8 cellular contexts compared by ENCODE assay signal in genomic region chr11:67268684-67269268, GRCh38. TPM values are rescaled to one million over a fixed set of nuclear protein-coding genes. Genes with fewer than 3 reads are reported as not detected.
DNase-seq lines count a peak whose midpoint lies in the region; ATAC-seq and TF ChIP-seq lines count a peak whose summit lies in the region.

No MANE protein-coding gene starts in this region.

- no peak for TF ChIP-seq CTCF in uterus (IDR thresholded peaks at IDR 0.05)

- no peaks in the 10 kb centered on the region for H3K27me3 ChIP-seq in naive thymus-derived CD4-positive, alpha-beta T cell (ENCODE audit: control insufficient read depth in 2 of 2, insufficient read depth in 2 of 2, low read length in 2 of 2)
- no peaks in the 10 kb centered on the region for H3K27me3 ChIP-seq in uterus

- no peaks in the 10 kb centered on the region for H3K9me3 Mint-ChIP-seq in naive thymus-derived CD4-positive, alpha-beta T cell

- H3K27me3 Mint-ChIP-seq in naive thymus-derived CD4-positive, alpha-beta T cell, result no peaks in the 10 kb centered on the region

- POLR2A ChIA-PET in naive thymus-derived CD4-positive, alpha-beta T cell (lab: Charles Lee), result interaction anchor here (0.6 to 15.1 kb wide), 18 partner anchors 17 to 170 kb away, joined by 3 to 729 read pairs (median 4); partner anchors contain the start of genes ANKRD13D, RAD9A and SSH3

- H3K4me1 ChIP-seq in naive thymus-derived CD4-positive, alpha-beta T cell (ENCODE audit: control insufficient read depth in 2 of 2, insufficient read depth in 2 of 2, low read length in 2 of 2), result peaks cover 64 to 65% of the 10 kb centered on the region in 2 donors
- H3K4me1 ChIP-seq in uterus, result peaks cover 21 to 31% of the 10 kb centered on the region in 2 donors

- H3K36me3 Mint-ChIP-seq in naive thymus-derived CD4-positive, alpha-beta T cell, result peaks cover 0 to 51% (median 18%) of the 10 kb centered on the region in 5 donors

- DNase-seq in cardiac septum (ENCODE audit: low spot score) (peak; percentile 72), Right ventricle myocardium superior (no peak), caudate nucleus (lab: John Stamatoyannopoulos, UW) (no peak), uterus (peak in 1 of 2 donors; percentile 10), activated gamma-delta T cell (lab: John Stamatoyannopoulos, UW) (no peak), NCI-H2029 treated with DMSO at 0.1 percent for 48 hours (lab: John Stamatoyannopoulos, UW) (no peak)
- no peak for DNase-seq in naive thymus-derived CD4-positive, alpha-beta T cell

- intact Hi-C loops in cardiac septum (cut with DNase I), result loop anchor here (5.0 kb wide), 1 partner anchor 34 kb away; the partner anchor contains the start of gene SSH3
- intact Hi-C loops in Right ventricle myocardium superior (cut with DNase I), result loop anchor here (5.0 kb wide), 1 partner anchor 34 kb away; the partner anchor contains the start of gene SSH3
- intact Hi-C loops in naive thymus-derived CD4-positive, alpha-beta T cell (cut with micrococcal nuclease), result loop anchor here (1.0 to 5.0 kb wide), 3 partner anchors 9 to 239 kb away; partner anchors contain the start of genes CDK2AP2 (in 1 of the 2) and PITPNM1 (in 1 of the 2)
- intact Hi-C loops in uterus (cut with DNase I; ENCODE audit: low total_unique reads), result loop anchor here (5.0 to 10.0 kb wide), 2 partner anchors 49 to 116 kb away; no protein-coding TSS in a partner anchor

- H3K27ac ChIP-seq in caudate nucleus (ENCODE audit: low read depth, low read length) (peak overlapping the region; percentile 80), uterus (peak overlapping the region; percentile 87 to 88)
- H3K27ac ChIP-seq in naive thymus-derived CD4-positive, alpha-beta T cell (ENCODE audit: low read depth, low read length), result peak overlapping the region; percentile 93

- TF ChIP-seq POLR2A in uterus (IDR thresholded peaks at IDR 0.05), result no peak

- ATAC-seq in Right ventricle myocardium superior (ENCODE audit: poor library complexity) (no peak), GM19455 (IDR thresholded peaks at IDR 0.05; ENCODE audit: unreplicated experiment) (no peak)
- ATAC-seq in naive thymus-derived CD4-positive, alpha-beta T cell, result no peak

- peak overlapping the region; percentile 94 for H3K4me3 ChIP-seq in naive thymus-derived CD4-positive, alpha-beta T cell (ENCODE audit: low read length)
- no peak overlapping the region for H3K4me3 ChIP-seq in uterus

- H3K4me3 Mint-ChIP-seq in naive thymus-derived CD4-positive, alpha-beta T cell, result peak overlapping the region; percentile 93 to 99 (median 98)

- H3K9me3 ChIP-seq in naive thymus-derived CD4-positive, alpha-beta T cell (ENCODE audit: control insufficient read depth in 2 of 3, low read length in 3 of 3), result no peaks in the 10 kb centered on the region
- no peaks in the 10 kb centered on the region for H3K9me3 ChIP-seq in uterus

- H3K4me1 Mint-ChIP-seq in naive thymus-derived CD4-positive, alpha-beta T cell, result peaks cover 28 to 82% (median 69%) of the 10 kb centered on the region in 7 donors

- H3K36me3 ChIP-seq in naive thymus-derived CD4-positive, alpha-beta T cell (ENCODE audit: control insufficient read depth in 2 of 3, insufficient read depth in 3 of 3, low read length in 3 of 3), result peaks cover 0 to 21% (median 5%) of the 10 kb centered on the region in 3 experiments
- H3K36me3 ChIP-seq in uterus, result no peaks in the 10 kb centered on the region

- CTCF ChIA-PET in naive thymus-derived CD4-positive, alpha-beta T cell (lab: Charles Lee), result interaction anchor here (1.0 to 3.8 kb wide), 6 partner anchors 8 to 51 kb away, joined by 3 to 24 read pairs (median 8); partner anchors contain the start of gene ANKRD13D

- peak overlapping the region; percentile 91 to 100 (median 97) for H3K27ac Mint-ChIP-seq in naive thymus-derived CD4-positive, alpha-beta T cell

RNA-seq across cellular contexts. Expression of gene GRK2, which starts 2.5 kb away (rescaled TPM):
- total RNA-seq in cardiac septum (43.1 TPM), Right ventricle myocardium superior (53.4 TPM), uterus (10 to 100 TPM; 25.0 to 93.8 (median 64.2) TPM)
- 100 to 1,000 TPM; 305 to 399 (median 322) TPM for total RNA-seq in naive thymus-derived CD4-positive, alpha-beta T cell
- 10 to 100 TPM; 18.5 to 38.0 TPM for polyA plus RNA-seq in naive thymus-derived CD4-positive, alpha-beta T cell

RNA-seq across cellular contexts. Expression of gene ANKRD13D, which starts 20.3 kb away (rescaled TPM):
- total RNA-seq in cardiac septum (20.0 TPM), Right ventricle myocardium superior (11.6 TPM), uterus (10 to 100 TPM in 3 of 4 donors, 1 to 10 TPM in 1; 7.4 to 63.7 (median 22.5) TPM)
- 100 to 1,000 TPM; 161 to 286 (median 191) TPM for total RNA-seq in naive thymus-derived CD4-positive, alpha-beta T cell
- polyA plus RNA-seq in naive thymus-derived CD4-positive, alpha-beta T cell, result 10 to 100 TPM in 1 of 2 donors, 1 to 10 TPM in 1; 6.3 to 19.5 TPM

RNA-seq across cellular contexts. Expression of gene SSH3, which starts 34.6 kb away (rescaled TPM):
- total RNA-seq in cardiac septum, result 22.3 TPM
- total RNA-seq in Right ventricle myocardium superior, result 12.1 TPM
- 10 to 100 TPM in 4 of 5 experiments, 1 to 10 TPM in 1; 8.8 to 23.8 (median 15.0) TPM for total RNA-seq in naive thymus-derived CD4-positive, alpha-beta T cell
- 1 to 10 TPM; 1.1 to 4.9 TPM for polyA plus RNA-seq in naive thymus-derived CD4-positive, alpha-beta T cell
- total RNA-seq in uterus, result 10 to 100 TPM in 3 of 4 donors, 1 to 10 TPM in 1; 7.7 to 48.8 (median 19.1) TPM
